22 cellular contexts compared by ENCODE assay signal in genomic region chr17:39045948-39046679, GRCh38.
DNase-seq lines count a peak whose midpoint lies in the region; ATAC-seq and TF ChIP-seq lines count a peak whose summit lies in the region.
"Had no signal": no experiment of that assay in that cellular context is flagged by ENCODE, and none has a peak within 500 bp of the region (broad histone marks: within the 10 kb centered on the region; RNA-seq: fewer than 3 reads in every experiment).

No MANE protein-coding gene starts in this region.

- H3K4me2 ChIP-seq in HCT116 (ENCODE audit: low read length) = no peak overlapping the region
- no peak overlapping the region for H3K4me2 ChIP-seq in mesenchymal stem cell (ENCODE audit: low read length, poor library complexity, severe bottlenecking)

- TF ChIP-seq RAD21 in HCT116 (IDR thresholded peaks at IDR 0.05; ENCODE audit: low read depth) = no peak

- no peak overlapping the region for H3K14ac ChIP-seq in mesenchymal stem cell (ENCODE audit: low read length in 2 of 2)

- H4K20me1 ChIP-seq in HCT116 (ENCODE audit: insufficient read depth) = no peaks in the 10 kb centered on the region

- intact Hi-C loops in activated CD4-positive, alpha-beta T cell treated with anti-CD3 and anti-CD28 coated beads for 36 hours (cut with DNase I, micrococcal nuclease) = no loop called here
- intact Hi-C loops in HCT116 (cut with micrococcal nuclease) = no loop called here
- intact Hi-C loops in activated CD8-positive, alpha-beta T cell treated with anti-CD3 and anti-CD28 coated beads for 36 hours (cut with micrococcal nuclease) = no loop called here

- H2AFZ ChIP-seq in HCT116 (ENCODE audit: low read depth, low read length, poor library complexity, severe bottlenecking) (no peak overlapping the region), mesenchymal stem cell (ENCODE audit: low read depth, low read length) (no peak overlapping the region)

- H3K79me1 ChIP-seq in mesenchymal stem cell (replicated peaks; ENCODE audit: low read length, poor library complexity, severe bottlenecking) = no peaks in the 10 kb centered on the region

- no peak overlapping the region for H3K4me3 Mint-ChIP-seq in activated CD4-positive, alpha-beta T cell treated with anti-CD3 and anti-CD28 coated beads for 36 hours
- no peak overlapping the region for H3K4me3 Mint-ChIP-seq in activated CD8-positive, alpha-beta T cell treated with anti-CD3 and anti-CD28 coated beads for 36 hours
- H3K4me3 Mint-ChIP-seq: central memory CD8-positive, alpha-beta T cell; stimulated activated naive CD8-positive, alpha-beta T cell treated with anti-CD3 and anti-CD28 coated beads, Interleukin-15, Interleukin-2, amounts not matched to agents 100 ng/mL and 50 ng/mL, for 24 hours had no signal

- peak overlapping the region; percentile 7 for H4K8ac ChIP-seq in mesenchymal stem cell (ENCODE audit: low read length)

- H3K9me3 Mint-ChIP-seq in activated CD4-positive, alpha-beta T cell treated with anti-CD3 and anti-CD28 coated beads for 36 hours (ENCODE audit: low read depth) = peaks cover 19% of the 10 kb centered on the region
- H3K9me3 Mint-ChIP-seq in activated CD8-positive, alpha-beta T cell treated with anti-CD3 and anti-CD28 coated beads for 36 hours = peaks cover 18% of the 10 kb centered on the region

- TF ChIP-seq CTCF in HCT116 (IDR thresholded peaks at IDR 0.05 in 2 of 3, conservative IDR thresholded peaks at IDR 0.05 in 1 of 3; ENCODE audit: borderline replicate concordance in 1 of 3, insufficient read depth in 1 of 3, low read depth in 2 of 3, low read length in 2 of 3) (no peak), coronary artery (IDR thresholded peaks at IDR 0.05) (no peak)
- TF ChIP-seq CTCF in activated CD8-positive, alpha-beta T cell treated with anti-CD3 and anti-CD28 coated beads for 36 hours (IDR thresholded peaks at IDR 0.05) = no peak

- H3K27me3 Mint-ChIP-seq in activated CD4-positive, alpha-beta T cell treated with anti-CD3 and anti-CD28 coated beads for 36 hours = peaks cover 1% of the 10 kb centered on the region
- peaks cover under 1% of the 10 kb centered on the region for H3K27me3 Mint-ChIP-seq in activated CD8-positive, alpha-beta T cell treated with anti-CD3 and anti-CD28 coated beads for 36 hours

- H3K27me3 ChIP-seq in HCT116 (ENCODE audit: insufficient read depth, low read length) = no peaks in the 10 kb centered on the region
- peaks cover 0 to 1% of the 10 kb centered on the region in 2 experiments for H3K27me3 ChIP-seq in mesenchymal stem cell (ENCODE audit: control insufficient read depth in 1 of 2, insufficient read depth in 1 of 2, low read length in 2 of 2)
- H3K27me3 ChIP-seq: heart right ventricle, SJCRH30 had no signal

- no peaks in the 10 kb centered on the region for H3K79me2 ChIP-seq in HCT116 (ENCODE audit: insufficient read depth, low read length)

- no peak overlapping the region for H2BK12ac ChIP-seq in mesenchymal stem cell (ENCODE audit: low read length in 2 of 2)

- CTCF ChIA-PET in activated CD4-positive, alpha-beta T cell treated with anti-CD3 and anti-CD28 coated beads for 36 hours (lab: Charles Lee) = interaction anchor here (2.4 kb wide), 1 partner anchor 10 kb away, joined by 7 read pairs; no protein-coding TSS in a partner anchor
- CTCF ChIA-PET in HCT116 (lab: Charles Lee) = no interaction called here
- CTCF ChIA-PET in activated CD8-positive, alpha-beta T cell treated with anti-CD3 and anti-CD28 coated beads for 36 hours (lab: Charles Lee) = interaction anchor here (1.8 kb wide), 1 partner anchor 119 kb away, joined by 5 read pairs; no protein-coding TSS in a partner anchor

- H3K18ac ChIP-seq in mesenchymal stem cell (ENCODE audit: low read depth in 1 of 2, low read length in 2 of 2) = no peak overlapping the region

- ATAC-seq in activated CD4-positive, alpha-beta T cell treated with anti-CD3 and anti-CD28 coated beads for 36 hours = no peak
- ATAC-seq in HCT116 = no peak
- ATAC-seq in activated CD8-positive, alpha-beta T cell treated with anti-CD3 and anti-CD28 coated beads for 36 hours = no peak
- ATAC-seq: heart right ventricle, PC-3 had no signal

- H3K9me3 ChIP-seq in HCT116 (ENCODE audit: control insufficient read depth in 1 of 2, insufficient read depth in 1 of 2, low read depth in 1 of 2, low read length in 2 of 2) (peaks cover 27 to 29% of the 10 kb centered on the region in 2 experiments; a peak in 3 of 4 replicates), mesenchymal stem cell (ENCODE audit: control insufficient read depth, low read length) (peaks cover 33% of the 10 kb centered on the region)

- H3K4me3 ChIP-seq in HCT116 (replicated peaks in 1 of 2; ENCODE audit: low read depth in 1 of 2, low read length in 2 of 2) = no peak overlapping the region
- H3K4me3 ChIP-seq in mesenchymal stem cell (ENCODE audit: insufficient read depth in 1 of 2, low read depth in 1 of 2, low read length in 2 of 2) = peak overlapping the region in 1 of 2 experiments; percentile 54
- no peak overlapping the region for H3K4me3 ChIP-seq in coronary artery
- H3K4me3 ChIP-seq: HAP-1, heart right ventricle, SJCRH30 had no signal

- H3K27ac ChIP-seq in HCT116 (ENCODE audit: low read depth, low read length) = peak overlapping the region; percentile 75
- no peak overlapping the region for H3K27ac ChIP-seq in mesenchymal stem cell (ENCODE audit: low read length, poor library complexity, severe bottlenecking)
- no peak overlapping the region for H3K27ac ChIP-seq in coronary artery
- H3K27ac ChIP-seq in caudate nucleus (ENCODE audit: low read depth, low read length) = no peak overlapping the region
- H3K27ac ChIP-seq: C4-2B, heart right ventricle, SJCRH30 had no signal

- H3K4me1 Mint-ChIP-seq in activated CD4-positive, alpha-beta T cell treated with anti-CD3 and anti-CD28 coated beads for 36 hours = no peaks in the 10 kb centered on the region
- no peaks in the 10 kb centered on the region for H3K4me1 Mint-ChIP-seq in activated CD8-positive, alpha-beta T cell treated with anti-CD3 and anti-CD28 coated beads for 36 hours (ENCODE audit: low read depth)
- H3K4me1 Mint-ChIP-seq: central memory CD8-positive, alpha-beta T cell had no signal

- no peak overlapping the region for H2BK120ac ChIP-seq in mesenchymal stem cell (ENCODE audit: low read depth, low read length)

- H3K4me1 ChIP-seq in HCT116 (ENCODE audit: control insufficient read depth in 1 of 2, insufficient read depth in 2 of 2, low read length in 2 of 2) = no peaks in the 10 kb centered on the region
- H3K4me1 ChIP-seq in mesenchymal stem cell (ENCODE audit: control insufficient read depth, insufficient read depth, low read depth, low read length) = no peaks in the 10 kb centered on the region
- H3K4me1 ChIP-seq: HAP-1, heart right ventricle, SJCRH30 had no signal

- no peak for TF ChIP-seq POLR2A in HCT116 (IDR thresholded peaks at IDR 0.05; ENCODE audit: borderline replicate concordance, extremely low read depth, insufficient read depth, insufficient read length)

- peak overlapping the region; percentile 27 for H4K91ac ChIP-seq in mesenchymal stem cell (ENCODE audit: low read length)

- no peak overlapping the region for H2AK5ac ChIP-seq in mesenchymal stem cell (ENCODE audit: low read length, severe bottlenecking)

- no peak for DNase-seq in activated CD4-positive, alpha-beta T cell treated with anti-CD3 and anti-CD28 coated beads for 36 hours
- no peak for DNase-seq in activated CD4-positive, alpha-beta T cell treated with anti-CD3 and anti-CD28 coated beads, Interleukin-2, amount 50 U/mL, for 48 hours
- DNase-seq in HCT116 (ENCODE audit: low read depth, low spot score) = no peak
- no peak for DNase-seq in activated CD8-positive, alpha-beta T cell treated with anti-CD3 and anti-CD28 coated beads for 36 hours
- DNase-seq in mesenchymal stem cell = no peak
- DNase-seq in coronary artery (ENCODE audit: low spot score) = no peak
- DNase-seq in caudate nucleus (lab: John Stamatoyannopoulos, UW) = no peak
- no peak for DNase-seq in activated CD4-positive, CD25-positive, alpha-beta regulatory T cell treated with anti-CD3 and anti-CD28 coated beads, Interleukin-2, amount 50 U/mL, for 72 hours
- DNase-seq: activated T-cell treated with anti-CD3 and anti-CD28 coated beads, Interleukin-2, amount 50 U/mL, for 48 hours; effector memory CD4-positive, alpha-beta T cell; heart right ventricle; kidney; midbrain; MM.1S; NCI-H2029; NCI-H510A treated with DMSO at 0.1 percent for 48 hours; PC-3; SJCRH30 had no signal

- H2BK15ac ChIP-seq in mesenchymal stem cell (ENCODE audit: low read depth, poor library complexity, severe bottlenecking) = no peak overlapping the region

- WGBS in mesenchymal stem cell = 93% methylated on average over 16 of the region's 16 CpGs

- H3K9ac ChIP-seq in HCT116 (ENCODE audit: low read length) (no peak overlapping the region), mesenchymal stem cell (ENCODE audit: low read length) (peak overlapping the region; percentile 26)

- BruUV-seq in HCT116 (replicated peaks; lab: Mats Ljungman, UMichigan) = no TSS peak

- RAD21 ChIA-PET in HCT116 (lab: Charles Lee; ENCODE audit: low non-redundant PET in 1 of 2, low total read pairs in 2 of 2, uncharacterized antibody in 2 of 2, unreplicated experiment in 2 of 2) = no interaction called here

- H3K36me3 Mint-ChIP-seq in activated CD4-positive, alpha-beta T cell treated with anti-CD3 and anti-CD28 coated beads for 36 hours (ENCODE audit: low read depth) = peaks cover 5% of the 10 kb centered on the region
- H3K36me3 Mint-ChIP-seq in activated CD8-positive, alpha-beta T cell treated with anti-CD3 and anti-CD28 coated beads for 36 hours (ENCODE audit: low read depth) = peaks cover 7% of the 10 kb centered on the region

- POLR2A ChIA-PET in activated CD4-positive, alpha-beta T cell treated with anti-CD3 and anti-CD28 coated beads for 36 hours (lab: Charles Lee) = no interaction called here
- POLR2A ChIA-PET in HCT116 (lab: Charles Lee) = no interaction called here
- POLR2A ChIA-PET in activated CD8-positive, alpha-beta T cell treated with anti-CD3 and anti-CD28 coated beads for 36 hours (lab: Charles Lee) = no interaction called here

- H3K4ac ChIP-seq in mesenchymal stem cell (ENCODE audit: low read depth in 1 of 2, low read length in 2 of 2) = no peak overlapping the region

- no peaks in the 10 kb centered on the region for H3K36me3 ChIP-seq in HCT116 (ENCODE audit: control insufficient read depth in 1 of 2, insufficient read depth in 2 of 2, low read length in 2 of 2)
- H3K36me3 ChIP-seq in mesenchymal stem cell (ENCODE audit: control insufficient read depth in 1 of 2, insufficient read depth in 2 of 2, low read depth in 1 of 2, low read length in 2 of 2) = peaks cover 0 to 4% of the 10 kb centered on the region in 2 experiments
- H3K36me3 ChIP-seq: HAP-1, heart right ventricle, SJCRH30 had no signal

- no peak overlapping the region for H2BK5ac ChIP-seq in mesenchymal stem cell (ENCODE audit: low read depth, low read length, poor library complexity, severe bottlenecking)

- no peak overlapping the region for H3K23ac ChIP-seq in mesenchymal stem cell (ENCODE audit: low read length in 2 of 2)

- no peaks in the 10 kb centered on the region for H3K9me2 ChIP-seq in HCT116 (ENCODE audit: insufficient read depth)

- peak overlapping the region; percentile 38 for H3K27ac Mint-ChIP-seq in activated CD4-positive, alpha-beta T cell treated with anti-CD3 and anti-CD28 coated beads for 36 hours
- H3K27ac Mint-ChIP-seq in activated CD8-positive, alpha-beta T cell treated with anti-CD3 and anti-CD28 coated beads for 36 hours = peak overlapping the region; percentile 76
